8 cellular contexts compared by ENCODE assay signal in the genomic region with DNA sequence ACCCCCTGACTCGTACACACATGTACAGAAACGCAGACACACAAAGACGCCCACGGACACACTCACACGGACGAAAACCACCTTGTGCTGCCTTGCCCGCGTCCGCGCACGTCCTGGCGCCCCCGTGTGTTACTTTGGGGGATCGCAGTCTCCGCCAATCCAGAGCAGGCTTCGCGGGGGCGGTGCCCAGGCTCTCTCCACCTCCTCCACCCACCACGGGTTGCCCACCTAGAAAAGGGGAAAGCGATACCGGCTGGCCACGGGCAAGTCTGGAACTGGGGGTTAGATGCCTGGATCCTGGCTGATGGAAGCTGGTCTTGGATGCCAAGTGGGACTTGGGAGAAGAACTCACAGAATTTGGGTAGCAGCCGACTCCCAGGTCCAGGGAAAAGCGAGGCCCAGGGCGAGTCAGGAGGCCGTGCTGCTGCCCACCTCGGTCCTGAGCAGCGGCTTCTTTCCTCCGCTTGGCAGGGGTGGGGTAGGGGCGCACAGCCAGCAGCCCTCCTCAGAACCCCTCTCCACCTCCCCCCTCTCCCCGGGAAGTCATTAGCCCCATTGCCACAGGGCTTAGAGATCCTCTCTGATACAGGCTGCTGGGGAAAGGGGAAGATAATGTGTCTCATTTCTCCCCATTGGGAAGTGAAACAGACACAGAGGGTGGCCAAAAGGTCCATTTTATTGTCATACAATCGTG. TPM values are rescaled to one million over a fixed set of nuclear protein-coding genes. Genes with fewer than 3 reads are reported as not detected.
DNase-seq lines count a peak whose midpoint lies in the region; ATAC-seq, FAIRE-seq and TF ChIP-seq lines count a peak whose summit lies in the region.

No MANE protein-coding gene starts in this region.

- H3K4me3 Mint-ChIP-seq in Calu3 (ENCODE audit: low read depth, unreplicated experiment), result no peak overlapping the region

- H3K27ac ChIP-seq in SJCRH30 (no peak overlapping the region), osteoblast (ENCODE audit: low read depth, low read length) (no peak overlapping the region), transverse colon (no peak overlapping the region)

- H3K36me3 ChIP-seq in SJCRH30 (no peaks in the 10 kb centered on the region), osteoblast (ENCODE audit: insufficient read depth, low read length) (no peaks in the 10 kb centered on the region), transverse colon (no peaks in the 10 kb centered on the region)

- WGBS in transverse colon (ENCODE audit: low coverage in 1 of 2), 2 donors, result 3% methylated on average over 32 of the region's 32 CpGs; no CpG with 5 or more reads in 1 of the 2 donors

- no peak overlapping the region for H2AFZ ChIP-seq in osteoblast (ENCODE audit: low read length)

- peaks cover 100% of the 10 kb centered on the region for H3K27me3 Mint-ChIP-seq in Calu3 (ENCODE audit: unreplicated experiment)

- no peaks in the 10 kb centered on the region for H3K9me3 Mint-ChIP-seq in Calu3 (ENCODE audit: low read depth, unreplicated experiment)

- no peak for ATAC-seq in HG03159 (IDR thresholded peaks at IDR 0.05; ENCODE audit: unreplicated experiment)

- no peak overlapping the region for H3K27ac Mint-ChIP-seq in Calu3 (ENCODE audit: unreplicated experiment)

- no peaks in the 10 kb centered on the region for H3K79me2 ChIP-seq in osteoblast (ENCODE audit: insufficient read depth, low read length)

- peaks cover 49% of the 10 kb centered on the region for H3K4me1 Mint-ChIP-seq in Calu3 (ENCODE audit: low read depth, unreplicated experiment)

- peak overlapping the region; percentile 66 for H3K4me2 ChIP-seq in osteoblast (ENCODE audit: insufficient read depth, low read length)

- FAIRE-seq in frontal cortex (lab: Jason Lieb, UNC), result no peak

- CTCF ChIA-PET in Calu3 (lab: Charles Lee), result interaction anchor here (0.6 to 1.4 kb wide), 2 partner anchors 26 to 35 kb away, joined by 3 to 5 read pairs; no protein-coding TSS in a partner anchor

- DNase-seq in Calu3, result peak; percentile 82
- peak; percentile 71 for DNase-seq in HT-29 (ENCODE audit: low spot score)
- DNase-seq in SJCRH30, result peak; percentile 61 to 65
- DNase-seq in activated effector memory CD4-positive, alpha-beta T cell treated with Interleukin-2 at 50 U/mL for 16 hours, result peak; percentile 67
- DNase-seq in frontal cortex (ENCODE audit: low spot score in 2 of 2), result peak; percentile 74 to 82
- peak; percentile 97 for DNase-seq in osteoblast (ENCODE audit: insufficient read length, low spot score, missing footprints)
- peak; percentile 79 for DNase-seq in transverse colon

- intact Hi-C loops in Calu3 (cut with micrococcal nuclease; ENCODE audit: unreplicated experiment) (no loop called here), transverse colon (cut with DNase I; ENCODE audit: low total_unique reads) (no loop called here)

- no TSS peak for BruUV-seq in Calu3 (replicated peaks; lab: Mats Ljungman, UMichigan)

- peaks cover 3% of the 10 kb centered on the region for H4K20me1 ChIP-seq in osteoblast (ENCODE audit: insufficient read depth, low read length)

- H3K36me3 Mint-ChIP-seq in Calu3 (ENCODE audit: insufficient read depth, unreplicated experiment), result peaks cover 38% of the 10 kb centered on the region

- in situ Hi-C loops in transverse colon (cut with MboI; ENCODE audit: low pct_ligation_motif_present in 1 of 4, low pct_unique_long_range_greater_than_20kb in 1 of 4, low sequenced_read_pairs in 3 of 4), result no loop called here

- no peak overlapping the region for H3K4me3 ChIP-seq in SJCRH30
- H3K4me3 ChIP-seq in osteoblast (ENCODE audit: insufficient read depth, low read length), result peak overlapping the region; percentile 5
- no peak overlapping the region for H3K4me3 ChIP-seq in transverse colon

- H3K4me1 ChIP-seq in SJCRH30 (no peaks in the 10 kb centered on the region; the same call in 1 of the 2 replicates), osteoblast (ENCODE audit: insufficient read depth, low read length) (peaks cover 27% of the 10 kb centered on the region), transverse colon (peaks cover 18 to 44% (median 43%) of the 10 kb centered on the region in 4 donors)

- peaks cover 43% of the 10 kb centered on the region for H3K27me3 ChIP-seq in SJCRH30
- peaks cover 93% of the 10 kb centered on the region for H3K27me3 ChIP-seq in osteoblast (ENCODE audit: insufficient read depth, low read length)
- H3K27me3 ChIP-seq in transverse colon, result peaks cover 98% of the 10 kb centered on the region

- TF ChIP-seq POLR2A in transverse colon (IDR thresholded peaks at IDR 0.05), result no peak

- H3K9me3 ChIP-seq in SJCRH30 (replicated peaks) (no peaks in the 10 kb centered on the region), osteoblast (ENCODE audit: low read depth, low read length) (no peaks in the 10 kb centered on the region), transverse colon (no peaks in the 10 kb centered on the region)

- TF ChIP-seq CTCF in Calu3 (IDR thresholded peaks at IDR 0.05; ENCODE audit: unreplicated experiment) (peak; percentile 69), osteoblast (IDR thresholded peaks at IDR 0.05; ENCODE audit: extremely low read depth, low read depth, low read length) (peak; percentile 85), transverse colon (IDR thresholded peaks at IDR 0.05) (peak; percentile 79 to 93 (median 88))

- no peak for TF ChIP-seq EP300 in transverse colon (IDR thresholded peaks at IDR 0.05; ENCODE audit: low read depth)

RNA-seq across cellular contexts. Expression of gene VGF, which starts 4.6 kb away (rescaled TPM):
- total RNA-seq in Calu3 (2022) (0.14 and 0.81 TPM in 2 replicates), frontal cortex (7.7 TPM), osteoblast (0.36 TPM in 1 of 2 replicates, not detected in the other), transverse colon (under 1 TPM in 1 of 4 donors, not detected in 3; 0.95 TPM)
- total RNA-seq in HT-29 (2014; rRNA removed; shearing (Covaris generic)), result 0.39 and 0.48 TPM in 2 replicates
- total RNA-seq in SJCRH30 (2014; rRNA removed; shearing (Covaris generic)), result 0.10 and 0.18 TPM in 2 replicates

RNA-seq across cellular contexts. Expression of gene NAT16, which starts 10.1 kb away (rescaled TPM):
- total RNA-seq in Calu3 (2022) (not detected in 2 replicates), frontal cortex (0.82 TPM), osteoblast (not detected in 2 replicates), transverse colon (not detected)
- total RNA-seq in HT-29 (2014; rRNA removed; shearing (Covaris generic)), result 0.13 TPM in 2 replicates
- not detected in 2 replicates for total RNA-seq in SJCRH30 (2014; rRNA removed; shearing (Covaris generic))

RNA-seq across cellular contexts. Expression of gene AP1S1, which starts 15.7 kb away (rescaled TPM):
- total RNA-seq in Calu3 (2022), result 45.6 and 61.6 TPM in 2 replicates
- total RNA-seq in HT-29 (2014; rRNA removed; shearing (Covaris generic)), result 272 and 277 TPM in 2 replicates
- 89.2 and 98.3 TPM in 2 replicates for total RNA-seq in SJCRH30 (2014; rRNA removed; shearing (Covaris generic))
- total RNA-seq in frontal cortex, result 139 TPM
- 101 and 102 TPM in 2 replicates for total RNA-seq in osteoblast
- total RNA-seq in transverse colon, result 10 to 100 TPM; 18.3 to 87.3 (median 54.0) TPM

RNA-seq across cellular contexts. Expression of gene MOGAT3, which starts 30.9 kb away (rescaled TPM):
- total RNA-seq in Calu3 (2022) (not detected in 2 replicates), frontal cortex (not detected), osteoblast (not detected in 2 replicates), transverse colon (10 to 100 TPM; 31.7 to 56.9 (median 44.3) TPM)
- 6.7 and 8.2 TPM in 2 replicates for total RNA-seq in HT-29 (2014; rRNA removed; shearing (Covaris generic))
- total RNA-seq in SJCRH30 (2014; rRNA removed; shearing (Covaris generic)), result not detected in 2 replicates

RNA-seq across cellular contexts. Expression of gene SERPINE1, which starts 43.1 kb away (rescaled TPM):
- 1.1 and 1.8 TPM in 2 replicates for total RNA-seq in Calu3 (2022)
- total RNA-seq in HT-29 (2014; rRNA removed; shearing (Covaris generic)), result 4.6 and 5.0 TPM in 2 replicates
- 1.2 and 1.7 TPM in 2 replicates for total RNA-seq in SJCRH30 (2014; rRNA removed; shearing (Covaris generic))
- under 0.01 TPM for total RNA-seq in frontal cortex
- total RNA-seq in osteoblast, result 237 and 278 TPM in 2 replicates
- 10 to 100 TPM in 1 of 4 donors, 1 to 10 TPM in 3; 1.3 to 26.2 (median 5.5) TPM for total RNA-seq in transverse colon
